In genomic region chr11:46207270-46207669, GRCh38 we compare ENCODE assay signal across 18 cellular contexts.
"Had no signal": no experiment of that assay in that cellular context is flagged by ENCODE, and none has a peak within 500 bp of the region (broad histone marks: within the 10 kb centered on the region; RNA-seq: fewer than 3 reads in every experiment).

No MANE protein-coding gene starts in this region.

- H3K27ac ChIP-seq: esophagus squamous epithelium, gastroesophageal sphincter, spleen, testis, transverse colon had no signal

- H3K4me1 Mint-ChIP-seq: stimulated activated memory B cell treated with anti-CD40 and anti-IgM and Interleukin-4, amounts not matched to agents 10 μg/mL and 1 μg/mL and 100 μg/mL, for 72 hours had no signal

- H3K36me3 ChIP-seq: esophagus squamous epithelium, gastroesophageal sphincter, spleen, transverse colon had no signal

- H3K4me3 ChIP-seq: esophagus squamous epithelium, gastroesophageal sphincter, lung, spleen, testis, transverse colon had no signal

- ATAC-seq: gastroesophageal sphincter; left colon; left ventricle myocardium superior; naive thymus-derived CD4-positive, alpha-beta T cell; sciatic nerve; stimulated activated memory B cell treated with anti-CD40 and anti-IgM and Interleukin-4, amounts not matched to agents 10 μg/mL and 1 μg/mL and 100 μg/mL, for 72 hours; stimulated activated naive CD8-positive, alpha-beta T cell treated with anti-CD3 and anti-CD28 coated beads, Interleukin-15, amount 100 ng/mL, for 72 hours had no signal

- H3K36me3 Mint-ChIP-seq: stimulated activated memory B cell treated with anti-CD40 and anti-IgM and Interleukin-4, amounts not matched to agents 10 μg/mL and 1 μg/mL and 100 μg/mL, for 72 hours had no signal

- H3K9me3 Mint-ChIP-seq: stimulated activated memory B cell treated with anti-CD40 and anti-IgM and Interleukin-4, amounts not matched to agents 10 μg/mL and 1 μg/mL and 100 μg/mL, for 72 hours; stimulated activated naive CD8-positive, alpha-beta T cell treated with anti-CD3 and anti-CD28 coated beads, Interleukin-15, amount 100 ng/mL, for 72 hours had no signal

- H3K27ac Mint-ChIP-seq: stimulated activated memory B cell treated with anti-CD40 and anti-IgM and Interleukin-4, amounts not matched to agents 10 μg/mL and 1 μg/mL and 100 μg/mL, for 72 hours; stimulated activated naive CD8-positive, alpha-beta T cell treated with anti-CD3 and anti-CD28 coated beads, Interleukin-15, amount 100 ng/mL, for 72 hours had no signal

- H3K9me3 ChIP-seq: esophagus squamous epithelium, gastroesophageal sphincter, spleen, testis, transverse colon had no signal

- H3K4me3 Mint-ChIP-seq: naive thymus-derived CD4-positive, alpha-beta T cell; stimulated activated memory B cell treated with anti-CD40 and anti-IgM and Interleukin-4, amounts not matched to agents 10 μg/mL and 1 μg/mL and 100 μg/mL, for 72 hours; stimulated activated naive CD8-positive, alpha-beta T cell treated with anti-CD3 and anti-CD28 coated beads, Interleukin-15, amount 100 ng/mL, for 72 hours had no signal

- H3K27me3 ChIP-seq: testis had no signal

- DNase-seq: dermis blood vessel endothelial cell; esophagus squamous epithelium; foreskin fibroblast; left colon; left ventricle myocardium superior; naive thymus-derived CD4-positive, alpha-beta T cell; posterior cingulate gyrus; spleen; stimulated activated CD4-positive, alpha-beta T cell treated with anti-CD3 and anti-CD28 coated beads, Interleukin-15, amount 100 ng/mL, for 24 hours; stimulated activated CD4-positive, alpha-beta T cell treated with anti-CD3 and anti-CD28 coated beads, Interleukin-1b, Interleukin-23, amount 100 ng/mL, for 48 hours; stimulated activated CD4-positive, alpha-beta T cell treated with anti-CD3 and anti-CD28 coated beads, Interleukin-4, amount 100 ng/mL, for 24 hours; stimulated activated naive CD8-positive, alpha-beta T cell treated with anti-CD3 and anti-CD28 coated beads, Interleukin-15, amount 100 ng/mL, for 72 hours; testis; transverse colon had no signal

- H3K4me1 ChIP-seq: gastroesophageal sphincter, testis had no signal
